14 cellular contexts compared by ENCODE assay signal in the genomic region with DNA sequence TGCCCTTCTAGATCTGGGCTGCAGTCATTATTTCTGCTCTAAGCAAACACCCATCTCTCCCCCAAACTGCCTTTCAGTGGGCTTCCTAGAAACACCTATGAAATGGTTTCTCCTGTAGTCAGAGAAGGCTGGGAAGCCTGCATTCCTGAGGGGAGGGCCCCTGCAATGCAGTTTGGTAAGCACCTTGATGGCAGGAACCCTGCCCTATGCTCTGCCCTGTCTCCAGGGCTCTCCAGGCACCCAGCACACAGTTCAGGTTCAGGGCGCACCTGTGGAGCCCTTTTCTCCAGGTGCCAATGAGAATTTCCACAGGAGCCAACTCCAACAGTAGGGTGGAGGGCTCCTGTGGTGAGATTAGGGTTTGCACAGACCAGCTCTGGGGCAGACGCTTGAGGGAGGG.
"Had no signal": no experiment of that assay in that cellular context is flagged by ENCODE, and none has a peak within 500 bp of the region (broad histone marks: within the 10 kb centered on the region; RNA-seq: fewer than 3 reads in every experiment).

No MANE protein-coding gene starts in this region.

- H3K4me3 Mint-ChIP-seq: activated CD4-positive, alpha-beta T cell treated with anti-CD3 and anti-CD28 coated beads for 36 hours; activated CD8-positive, alpha-beta T cell treated with anti-CD3 and anti-CD28 coated beads for 36 hours; activated T-cell treated with anti-CD3 and anti-CD28 coated beads, Interleukin-2, amount 50 U/mL, for 4 hours; mesothelial cell of epicardium; T-cell had no signal

- H3K9me3 ChIP-seq: pancreas, thyroid gland, uterus had no signal

- H3K27me3 ChIP-seq: cardiac muscle cell, hepatocyte, pancreas, thyroid gland, uterus had no signal

- DNase-seq: activated CD4-positive, alpha-beta T cell treated with anti-CD3 and anti-CD28 coated beads for 36 hours; activated CD8-positive, alpha-beta T cell treated with anti-CD3 and anti-CD28 coated beads for 36 hours; activated effector memory CD4-positive, alpha-beta T cell treated with Interleukin-2 at 50 U/mL for 16 hours; activated naive CD4-positive, alpha-beta T cell treated with anti-CD3 and anti-CD28 coated beads, Interleukin-2, amount 50 U/mL, for 16 hours; activated T-cell treated with anti-CD3 and anti-CD28 coated beads, Interleukin-2, amount 50 U/mL, for 4 hours; stimulated activated CD4-positive, alpha-beta T cell treated with anti-CD3 and anti-CD28 coated beads, Interleukin-1b, Interleukin-23, amount 100 ng/mL, for 48 hours; T-cell; T-helper 9 cell; thyroid gland; uterus had no signal

- ATAC-seq: activated CD4-positive, alpha-beta T cell treated with anti-CD3 and anti-CD28 coated beads for 36 hours; activated CD8-positive, alpha-beta T cell treated with anti-CD3 and anti-CD28 coated beads for 36 hours; activated T-cell treated with anti-CD3 and anti-CD28 coated beads, Interleukin-2, amount 50 U/mL, for 4 hours; T-cell had no signal

- H3K4me3 ChIP-seq: cardiac muscle cell, hepatocyte, pancreas, thyroid gland, uterus had no signal

- H3K36me3 ChIP-seq: cardiac muscle cell, pancreas, thyroid gland, uterus had no signal

- H3K4me2 ChIP-seq: hepatocyte had no signal

- H2AFZ ChIP-seq: hepatocyte had no signal

- H3K9me3 Mint-ChIP-seq: activated CD8-positive, alpha-beta T cell treated with anti-CD3 and anti-CD28 coated beads for 36 hours; activated T-cell treated with anti-CD3 and anti-CD28 coated beads, Interleukin-2, amount 50 U/mL, for 4 hours; T-cell had no signal

- H3K27me3 Mint-ChIP-seq: activated CD4-positive, alpha-beta T cell treated with anti-CD3 and anti-CD28 coated beads for 36 hours; activated CD8-positive, alpha-beta T cell treated with anti-CD3 and anti-CD28 coated beads for 36 hours; T-cell had no signal

- H3K79me2 ChIP-seq: hepatocyte had no signal

- H3K27ac Mint-ChIP-seq: activated CD4-positive, alpha-beta T cell treated with anti-CD3 and anti-CD28 coated beads for 36 hours; activated CD8-positive, alpha-beta T cell treated with anti-CD3 and anti-CD28 coated beads for 36 hours; mesothelial cell of epicardium; T-cell had no signal

- H3K27ac ChIP-seq: cardiac muscle cell, thyroid gland, uterus had no signal

- H3K4me1 ChIP-seq: pancreas, thyroid gland, uterus had no signal
